8 cellular contexts compared by ENCODE assay signal in genomic region chr3:46695177-46695961, GRCh38. TPM values are rescaled to one million over a fixed set of nuclear protein-coding genes. Genes with fewer than 3 reads are reported as not detected.
DNase-seq lines count a peak whose midpoint lies in the region; ATAC-seq and TF ChIP-seq lines count a peak whose summit lies in the region.

No MANE protein-coding gene starts in this region.

- TF ChIP-seq RAD21 in SK-N-SH (IDR thresholded peaks at IDR 0.05; ENCODE audit: low read length), result peak; percentile 27

- no peak overlapping the region for H2AFZ ChIP-seq in SK-N-SH (ENCODE audit: low read depth)
- no peak overlapping the region for H2AFZ ChIP-seq in hepatocyte

- H3K9ac ChIP-seq in SK-N-SH, result no peak overlapping the region

- H4K20me1 ChIP-seq in SK-N-SH (ENCODE audit: insufficient read depth) (no peaks in the 10 kb centered on the region), hepatocyte (ENCODE audit: insufficient read depth, poor library complexity, severe bottlenecking) (no peaks in the 10 kb centered on the region)

- TF ChIP-seq EP300 in SK-N-SH (IDR thresholded peaks at IDR 0.05; ENCODE audit: borderline replicate concordance in 1 of 2, low read depth in 1 of 2, low read length in 1 of 2), result no peak

- WGBS in SK-N-SH (ENCODE audit: low lambda C conversion rate), result 74% methylated on average over 6 of the region's 11 CpGs
- WGBS in hepatocyte (ENCODE audit: low lambda C conversion rate, missing lambda C conversion rate), result 72% methylated on average over 11 of the region's 11 CpGs

- no peaks in the 10 kb centered on the region for H3K9me3 ChIP-seq in SK-N-SH
- no peaks in the 10 kb centered on the region for H3K9me3 ChIP-seq in ascending aorta
- H3K9me3 ChIP-seq in hepatocyte (ENCODE audit: low read depth), result no peaks in the 10 kb centered on the region

- H3K79me2 ChIP-seq in SK-N-SH (ENCODE audit: insufficient read depth), result no peaks in the 10 kb centered on the region
- H3K79me2 ChIP-seq in hepatocyte, result no peaks in the 10 kb centered on the region

- ATAC-seq in HG02884 (IDR thresholded peaks at IDR 0.05; ENCODE audit: unreplicated experiment), result no peak

- intact Hi-C loops in ascending aorta (cut with DNase I), result no loop called here

- no peak; the same call in 1 of the 2 replicates for TF ChIP-seq CTCF in SK-N-SH (IDR thresholded peaks at IDR 0.05)
- TF ChIP-seq CTCF in ascending aorta (IDR thresholded peaks at IDR 0.05), result peak in 1 of 3 experiments; percentile 16
- TF ChIP-seq CTCF in hepatocyte (IDR thresholded peaks at IDR 0.05; ENCODE audit: poor library complexity), result peak; percentile 20

- H3K4me3 ChIP-seq in SK-N-SH (ENCODE audit: low read depth in 2 of 2, low read length in 1 of 2), result no peak overlapping the region
- no peak overlapping the region for H3K4me3 ChIP-seq in ascending aorta
- H3K4me3 ChIP-seq in hepatocyte, result no peak overlapping the region

- no peaks in the 10 kb centered on the region for H3K9me2 ChIP-seq in SK-N-SH
- H3K9me2 ChIP-seq in hepatocyte (replicated peaks; ENCODE audit: insufficient read depth), result no peaks in the 10 kb centered on the region

- CTCF ChIA-PET in SK-N-SH (lab: Yijun Ruan, JAX), result interaction anchor here (0.9 to 5.7 kb wide), 7 partner anchors 9 to 207 kb away, joined by 3 to 42 read pairs (median 3); no protein-coding TSS in a partner anchor

- H3K36me3 ChIP-seq in SK-N-SH (replicated peaks in 1 of 2; ENCODE audit: control insufficient read depth in 1 of 2, insufficient read depth in 2 of 2, low read length in 1 of 2) (no peaks in the 10 kb centered on the region), ascending aorta (no peaks in the 10 kb centered on the region), hepatocyte (replicated peaks; ENCODE audit: insufficient read depth, low read depth) (no peaks in the 10 kb centered on the region)

- DNase-seq in NCI-H2029 (lab: John Stamatoyannopoulos, UW), result peak; percentile 25
- DNase-seq in NCI-H2029 treated with DMSO at 0.1 percent for 48 hours (lab: John Stamatoyannopoulos, UW), result no peak
- peak; percentile 47 for DNase-seq in SK-N-SH
- DNase-seq in ascending aorta (ENCODE audit: low spot score in 2 of 2), result peak; percentile 64 to 80
- DNase-seq in hepatocyte (ENCODE audit: low spot score), result peak; percentile 31
- DNase-seq in stimulated activated CD4-positive, alpha-beta T cell treated with anti-CD3 and anti-CD28 coated beads, Interleukin-2, amount 100 ng/mL, for 24 hours, result peak; percentile 50 to 57
- DNase-seq in putamen (ENCODE audit: low spot score), result no peak

- no peak overlapping the region for H3K4me2 ChIP-seq in SK-N-SH
- H3K4me2 ChIP-seq in hepatocyte, result no peak overlapping the region

- H3K4me1 ChIP-seq in SK-N-SH (ENCODE audit: control insufficient read depth in 1 of 2, insufficient read depth in 2 of 2, low read depth in 1 of 2, low read length in 1 of 2), result peaks cover 0 to 30% of the 10 kb centered on the region in 2 experiments; a peak in 1 of 4 replicates
- H3K4me1 ChIP-seq in ascending aorta, result peaks cover 25 to 56% of the 10 kb centered on the region in 2 donors
- H3K4me1 ChIP-seq in hepatocyte (ENCODE audit: insufficient read depth), result peaks cover 12% of the 10 kb centered on the region

- POLR2A ChIA-PET in SK-N-SH (lab: Yijun Ruan, JAX), result no interaction called here

- H3F3A ChIP-seq in SK-N-SH (replicated peaks; ENCODE audit: insufficient read depth), result no peaks in the 10 kb centered on the region

- H3K27ac ChIP-seq in SK-N-SH (ENCODE audit: low read depth in 2 of 2, low read length in 1 of 2) (no peak overlapping the region; a peak in 1 of 4 replicates), ascending aorta (peak overlapping the region; percentile 83 to 93), hepatocyte (no peak overlapping the region)

- H3K27me3 ChIP-seq in SK-N-SH (ENCODE audit: insufficient read depth), result no peaks in the 10 kb centered on the region; the same call in 1 of the 2 replicates
- no peaks in the 10 kb centered on the region for H3K27me3 ChIP-seq in ascending aorta
- H3K27me3 ChIP-seq in hepatocyte, result no peaks in the 10 kb centered on the region

TF ChIP-seq in SK-N-SH, 30 proteins besides CTCF, POLR2A, EP300 and RAD21:
- TF ChIP-seq NFIC (IDR thresholded peaks at IDR 0.05; ENCODE audit: borderline replicate concordance) (0 out of 2 replicates have a peak, but pooled peaks have one; percentile 15), REST (IDR thresholded peaks at IDR 0.05; ENCODE audit: low read depth, low read length) (no peak)

RNA-seq across cellular contexts. Expression of gene ALS2CL, which starts 1.9 kb away (rescaled TPM):
- polyA plus RNA-seq in SK-N-SH (2012; rRNA removed) (0.18 and 0.58 TPM in 2 replicates), hepatocyte (15.2 and 17.2 TPM in 2 replicates)
- 0.03 and 0.10 TPM in 2 replicates for polyA plus RNA-seq in SK-N-SH (2012; cell fraction: cytosol; rRNA removed)
- 1.2 and 1.5 TPM in 2 replicates for polyA plus RNA-seq in SK-N-SH (2012; cell fraction: nucleus; rRNA removed)
- total RNA-seq in ascending aorta (49.0 TPM), hepatocyte (8.5 and 14.4 TPM in 2 replicates)

RNA-seq across cellular contexts. Expression of gene TMIE, which starts 5.8 kb away (rescaled TPM):
- polyA plus RNA-seq in SK-N-SH (2012; rRNA removed), result 0.03 and 0.10 TPM in 2 replicates
- 0.05 TPM in 2 replicates for polyA plus RNA-seq in SK-N-SH (2012; cell fraction: cytosol; rRNA removed)
- 0.04 and 0.06 TPM in 2 replicates for polyA plus RNA-seq in SK-N-SH (2012; cell fraction: nucleus; rRNA removed)
- 8.5 TPM for total RNA-seq in ascending aorta
- total RNA-seq in hepatocyte, result 0.12 and 0.37 TPM in 2 replicates
- 0.51 and 0.69 TPM in 2 replicates for polyA plus RNA-seq in hepatocyte

RNA-seq across cellular contexts. Expression of gene PRSS50, which starts 22.3 kb away (rescaled TPM):
- polyA plus RNA-seq in SK-N-SH (2012; rRNA removed) (not detected in 2 replicates), hepatocyte (1.4 and 1.6 TPM in 2 replicates)
- 0.01 TPM in 1 of 2 replicates, not detected in the other for polyA plus RNA-seq in SK-N-SH (2012; cell fraction: cytosol; rRNA removed)
- polyA plus RNA-seq in SK-N-SH (2012; cell fraction: nucleus; rRNA removed), result 0.18 and 0.32 TPM in 2 replicates
- total RNA-seq in ascending aorta (not detected), hepatocyte (0.33 and 1.1 TPM in 2 replicates)

Comparison
In these comparisons a context has a peak if more than half of its experiments do, and no peak if none do; other contexts are left out.
1. DNase-seq: peak in NCI-H2029 (single experiment), SK-N-SH (single experiment), ascending aorta (2 of 2), hepatocyte (single experiment) and stimulated activated CD4-positive, alpha-beta T cell treated with anti-CD3 and anti-CD28 coated beads, Interleukin-2, amount 100 ng/mL, for 24 hours (2 of 2); none in NCI-H2029 treated with DMSO at 0.1 percent for 48 hours (single experiment) and putamen (single experiment).
2. H3K27ac ChIP-seq: peak in ascending aorta (2 of 2); none in SK-N-SH (0 of 2) and hepatocyte (single experiment).